ENCODE assay signal across 21 cellular contexts in genomic region chr11:110730773-110731172, GRCh38. TPM values are rescaled to one million over a fixed set of nuclear protein-coding genes. Genes with fewer than 3 reads are reported as not detected.
"Had no signal": no experiment of that assay in that cellular context is flagged by ENCODE, and none has a peak within 500 bp of the region (broad histone marks: within the 10 kb centered on the region; RNA-seq: fewer than 3 reads in every experiment).

No MANE protein-coding gene starts in this region.

- H3K27me3 ChIP-seq: sigmoid colon, testis, tibial artery had no signal

- H3K4me1 Mint-ChIP-seq: naive thymus-derived CD8-positive, alpha-beta T cell; stimulated activated effector memory CD8-positive, alpha-beta T cell treated with anti-CD3 and anti-CD28 coated beads, Interleukin-12 subunit alpha, Interleukin-12 subunit beta, amount 100 ng/mL, for 72 hours had no signal

- DNase-seq: cortex of kidney; effector CD4-positive, alpha-beta T cell; head of caudate nucleus; kidney; mesendoderm; midbrain; naive thymus-derived CD8-positive, alpha-beta T cell; nephron progenitor cell; nucleus accumbens; sigmoid colon; stimulated activated CD4-positive, alpha-beta T cell treated with anti-CD3 and anti-CD28 coated beads, Interleukin-2, amount 100 ng/mL, for 24 hours; stimulated activated CD4-positive, alpha-beta T cell treated with anti-CD3 and anti-CD28 coated beads, Interleukin-4, amount 100 ng/mL, for 24 hours; stimulated activated naive CD8-positive, alpha-beta T cell treated with anti-CD3 and anti-CD28 coated beads, Interleukin-15, Interleukin-2, amounts not matched to agents 100 U/mL and 50 U/mL, for 24 hours; substantia nigra; testis; tibial artery had no signal

- H3K36me3 Mint-ChIP-seq: type B pancreatic cell had no signal

- H3K27ac ChIP-seq: prostate gland, right atrium auricular region, sigmoid colon, testis, tibial artery had no signal

- H3K9me3 ChIP-seq: prostate gland, right atrium auricular region, sigmoid colon, testis, tibial artery had no signal

- H3K36me3 ChIP-seq: prostate gland, right atrium auricular region, sigmoid colon, tibial artery had no signal

- H3K4me3 Mint-ChIP-seq: naive thymus-derived CD8-positive, alpha-beta T cell; nephron progenitor cell; stimulated activated effector memory CD8-positive, alpha-beta T cell treated with anti-CD3 and anti-CD28 coated beads, Interleukin-12 subunit alpha, Interleukin-12 subunit beta, amount 100 ng/mL, for 72 hours; type B pancreatic cell had no signal

- H3K4me3 ChIP-seq: prostate gland, right atrium auricular region, sigmoid colon, testis, tibial artery had no signal

- H3K9me3 Mint-ChIP-seq: stimulated activated effector memory CD8-positive, alpha-beta T cell treated with anti-CD3 and anti-CD28 coated beads, Interleukin-12 subunit alpha, Interleukin-12 subunit beta, amount 100 ng/mL, for 72 hours; type B pancreatic cell had no signal

- H3K27ac Mint-ChIP-seq: naive thymus-derived CD8-positive, alpha-beta T cell; nephron progenitor cell; stimulated activated effector memory CD8-positive, alpha-beta T cell treated with anti-CD3 and anti-CD28 coated beads, Interleukin-12 subunit alpha, Interleukin-12 subunit beta, amount 100 ng/mL, for 72 hours; type B pancreatic cell had no signal

- ATAC-seq: left lobe of liver; naive thymus-derived CD8-positive, alpha-beta T cell; stimulated activated effector memory CD8-positive, alpha-beta T cell treated with anti-CD3 and anti-CD28 coated beads, Interleukin-12 subunit alpha, Interleukin-12 subunit beta, amount 100 ng/mL, for 72 hours; stimulated activated naive CD8-positive, alpha-beta T cell treated with anti-CD3 and anti-CD28 coated beads, Interleukin-15, Interleukin-2, amounts not matched to agents 100 U/mL and 50 U/mL, for 24 hours had no signal

RNA-seq across cellular contexts. Expression of gene ARHGAP20, which starts 18.5 kb away (rescaled TPM):
- polyA plus RNA-seq: naive thymus-derived CD8-positive, alpha-beta T cell had no signal
